ENCODE assay signal across 1 cellular context in the genomic region with DNA sequence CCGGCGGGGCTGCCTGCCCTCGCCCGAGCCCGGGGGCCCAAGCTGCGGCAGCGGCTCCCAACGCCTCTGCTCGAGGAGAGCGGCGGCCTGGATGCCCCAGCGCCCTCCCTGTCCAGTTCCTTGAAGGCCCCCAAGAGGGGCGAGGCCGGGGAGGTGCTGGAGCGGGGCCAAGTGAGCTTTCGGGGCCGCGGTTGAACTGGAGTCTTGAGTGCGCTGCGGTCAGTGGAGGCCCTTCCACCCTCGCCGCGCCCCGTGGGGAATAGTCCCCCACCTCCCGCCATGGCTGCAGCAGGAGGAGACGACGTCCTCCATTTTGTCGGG.
TF ChIP-seq lines count a peak whose summit lies in the region.

No MANE protein-coding gene starts in this region.

TF ChIP-seq in GM12878, 131 proteins besides CTCF, POLR2A, EP300 and RAD21 (continued from another document):
- 0 out of 2 replicates have a peak, but pooled peaks have one; percentile 33 for TF ChIP-seq NR2F1 (conservative IDR thresholded peaks at IDR 0.05)
- TF ChIP-seq ZNF622 (IDR thresholded peaks at IDR 0.05) = no peak
- no peak for TF ChIP-seq CREB1 (IDR thresholded peaks at IDR 0.05; ENCODE audit: low read depth)
- peak; percentile 77 for TF ChIP-seq RUNX3 (IDR thresholded peaks at IDR 0.05; ENCODE audit: low read length)
- 0 out of 2 replicates have a peak, but pooled peaks have one; percentile 7 for TF ChIP-seq MXI1 (IDR thresholded peaks at IDR 0.05; ENCODE audit: low read depth, low read length)
- TF ChIP-seq, protein P1, sequence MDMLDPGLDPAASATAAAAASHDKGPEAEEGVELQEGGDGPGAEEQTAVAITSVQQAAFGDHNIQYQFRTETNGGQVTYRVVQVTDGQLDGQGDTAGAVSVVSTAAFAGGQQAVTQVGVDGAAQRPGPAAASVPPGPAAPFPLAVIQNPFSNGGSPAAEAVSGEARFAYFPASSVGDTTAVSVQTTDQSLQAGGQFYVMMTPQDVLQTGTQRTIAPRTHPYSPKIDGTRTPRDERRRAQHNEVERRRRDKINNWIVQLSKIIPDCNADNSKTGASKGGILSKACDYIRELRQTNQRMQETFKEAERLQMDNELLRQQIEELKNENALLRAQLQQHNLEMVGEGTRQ (IDR thresholded peaks at IDR 0.05; ENCODE audit: borderline replicate concordance, low read depth, low read length) = no peak
- 0 out of 2 replicates have a peak, but pooled peaks have one; percentile 7 for TF ChIP-seq EED (IDR thresholded peaks at IDR 0.05; ENCODE audit: low read depth)
- TF ChIP-seq CREM (IDR thresholded peaks at IDR 0.05; ENCODE audit: low read depth) = 0 out of 2 replicates have a peak, but pooled peaks have one; percentile 20
- TF ChIP-seq PML (IDR thresholded peaks at IDR 0.05; ENCODE audit: low read length) = peak; percentile 4; the same call in 1 of the 2 replicates
- no peak for TF ChIP-seq POLR2AphosphoS2 (IDR thresholded peaks at IDR 0.05; ENCODE audit: low read depth, low read length)
- peak; percentile 39; the same call in 1 of the 2 replicates for TF ChIP-seq IKZF1 (conservative IDR thresholded peaks at IDR 0.05)
- TF ChIP-seq, protein P2, sequence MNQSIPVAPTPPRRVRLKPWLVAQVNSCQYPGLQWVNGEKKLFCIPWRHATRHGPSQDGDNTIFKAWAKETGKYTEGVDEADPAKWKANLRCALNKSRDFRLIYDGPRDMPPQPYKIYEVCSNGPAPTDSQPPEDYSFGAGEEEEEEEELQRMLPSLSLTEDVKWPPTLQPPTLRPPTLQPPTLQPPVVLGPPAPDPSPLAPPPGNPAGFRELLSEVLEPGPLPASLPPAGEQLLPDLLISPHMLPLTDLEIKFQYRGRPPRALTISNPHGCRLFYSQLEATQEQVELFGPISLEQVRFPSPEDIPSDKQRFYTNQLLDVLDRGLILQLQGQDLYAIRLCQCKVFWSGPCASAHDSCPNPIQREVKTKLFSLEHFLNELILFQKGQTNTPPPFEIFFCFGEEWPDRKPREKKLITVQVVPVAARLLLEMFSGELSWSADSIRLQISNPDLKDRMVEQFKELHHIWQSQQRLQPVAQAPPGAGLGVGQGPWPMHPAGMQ (IDR thresholded peaks at IDR 0.05; ENCODE audit: borderline replicate concordance) = no peak
